23 cellular contexts compared by ENCODE assay signal in genomic region chr16:73885319-73885718, GRCh38.
DNase-seq lines count a peak whose midpoint lies in the region; ATAC-seq, FAIRE-seq and TF ChIP-seq lines count a peak whose summit lies in the region.
"Had no signal": no experiment of that assay in that cellular context is flagged by ENCODE, and none has a peak within 500 bp of the region (broad histone marks: within the 10 kb centered on the region; RNA-seq: fewer than 3 reads in every experiment).

No MANE protein-coding gene starts in this region.

- no peaks in the 10 kb centered on the region for H3K9me3 ChIP-seq in fibroblast of lung (ENCODE audit: control insufficient read depth, insufficient read depth, low read depth, low read length)
- no peaks in the 10 kb centered on the region for H3K9me3 ChIP-seq in tibial artery
- H3K9me3 ChIP-seq: BE2C; BLaER1 treated with 17β-estradiol and CSF1 and Interleukin-3, amounts not matched to agents 10 nM and 100 nM had no signal

- H3K4me3 ChIP-seq in fibroblast of lung (replicated peaks in 1 of 4; ENCODE audit: control extremely low read depth in 1 of 4, insufficient read depth in 1 of 4, low read depth in 3 of 4, low read length in 4 of 4) (no peak overlapping the region), tibial artery (peak overlapping the region in 1 of 2 donors; percentile 32)
- H3K4me3 ChIP-seq: A549; BLaER1 treated with 17β-estradiol and CSF1 and Interleukin-3, amounts not matched to agents 10 nM and 100 nM; GM23338 had no signal

- TF ChIP-seq POLR2A in GM12891 (IDR thresholded peaks at IDR 0.05; ENCODE audit: low read depth, low read length), result no peak

- H3K9ac ChIP-seq in fibroblast of lung (ENCODE audit: insufficient read depth, low read length), result no peak overlapping the region
- H3K9ac ChIP-seq: BLaER1 treated with 17β-estradiol and CSF1 and Interleukin-3, amounts not matched to agents 10 nM and 100 nM had no signal

- peaks cover 2% of the 10 kb centered on the region for H3K4me1 Mint-ChIP-seq in activated CD4-positive, alpha-beta T cell treated with anti-CD3 and anti-CD28 coated beads, Interleukin-2, amount 10 ng/mL, durations not matched to agents 7 days and 5 days
- H3K4me1 Mint-ChIP-seq: CD14-positive monocyte; CD8-positive, alpha-beta memory T cell had no signal

- intact Hi-C loops in tibial artery (cut with DNase I; ENCODE audit: low total_unique reads), result loop anchor here (10.0 kb wide), 1 partner anchor 1381 kb away; no protein-coding TSS in a partner anchor

- no peaks in the 10 kb centered on the region for H3K27me3 ChIP-seq in fibroblast of lung (ENCODE audit: control insufficient read depth, insufficient read depth, low read length)
- no peaks in the 10 kb centered on the region for H3K27me3 ChIP-seq in tibial artery
- H3K27me3 ChIP-seq: BE2C; BLaER1 treated with 17β-estradiol and CSF1 and Interleukin-3, amounts not matched to agents 10 nM and 100 nM had no signal

- peaks cover 14% of the 10 kb centered on the region for H3K27me3 Mint-ChIP-seq in activated CD4-positive, alpha-beta T cell treated with anti-CD3 and anti-CD28 coated beads, Interleukin-2, amount 10 ng/mL, durations not matched to agents 7 days and 5 days

- no peaks in the 10 kb centered on the region for H3K9me3 Mint-ChIP-seq in activated CD4-positive, alpha-beta T cell treated with anti-CD3 and anti-CD28 coated beads, Interleukin-2, amount 10 ng/mL, durations not matched to agents 7 days and 5 days
- H3K9me3 Mint-ChIP-seq: CD4-positive, alpha-beta T cell; CD8-positive, alpha-beta memory T cell; GM23338; H9 had no signal

- CTCF ChIA-PET in activated CD4-positive, alpha-beta T cell treated with anti-CD3 and anti-CD28 coated beads, Interleukin-2, amount 10 ng/mL, durations not matched to agents 7 days and 5 days (lab: Charles Lee), result no interaction called here

- no peaks in the 10 kb centered on the region for H4K20me1 ChIP-seq in fibroblast of lung (ENCODE audit: control insufficient read depth, extremely low read depth, insufficient read depth, low read length)
- H4K20me1 ChIP-seq: BLaER1 treated with 17β-estradiol and CSF1 and Interleukin-3, amounts not matched to agents 10 nM and 100 nM had no signal

- H3K36me3 Mint-ChIP-seq in activated CD4-positive, alpha-beta T cell treated with anti-CD3 and anti-CD28 coated beads, Interleukin-2, amount 10 ng/mL, durations not matched to agents 7 days and 5 days (ENCODE audit: low read depth), result no peaks in the 10 kb centered on the region
- H3K36me3 Mint-ChIP-seq: CD14-positive monocyte; CD8-positive, alpha-beta memory T cell had no signal

- no peak for TF ChIP-seq CTCF in fibroblast of lung (conservative IDR thresholded peaks at IDR 0.05 in 1 of 2, IDR thresholded peaks at IDR 0.05 in 1 of 2; ENCODE audit: low read depth in 1 of 2, low read length in 2 of 2)
- TF ChIP-seq CTCF in tibial artery (IDR thresholded peaks at IDR 0.05), result no peak

- H3K79me2 ChIP-seq in fibroblast of lung (ENCODE audit: control insufficient read depth, insufficient read depth, low read length), result no peaks in the 10 kb centered on the region

- H3K4me1 ChIP-seq in fibroblast of lung (ENCODE audit: control insufficient read depth, extremely low read depth, insufficient read depth, low read length) (no peaks in the 10 kb centered on the region), tibial artery (no peaks in the 10 kb centered on the region)
- H3K4me1 ChIP-seq: A549 had no signal

- DNase-seq in GM12891 (ENCODE audit: insufficient read length, low spot score), result no peak
- DNase-seq in OCI-M1 (lab: John Stamatoyannopoulos, UW), result peak; percentile 11
- DNase-seq in fibroblast of lung (ENCODE audit: low read depth in 2 of 2), result no peak
- no peak for DNase-seq in tibial artery
- DNase-seq in activated CD4-positive, alpha-beta T cell treated with anti-CD3 and anti-CD28 coated beads, Interleukin-2, amount 10 ng/mL, durations not matched to agents 7 days and 5 days, result no peak
- no peak for DNase-seq in NCI-H446 (lab: John Stamatoyannopoulos, UW)
- DNase-seq: 8988T; ACHN; AML-193; BE2C; CD4-positive, alpha-beta T cell; CD8-positive, alpha-beta memory T cell; DND-41; H9 had no signal

- no peak overlapping the region for H3K4me3 Mint-ChIP-seq in activated CD4-positive, alpha-beta T cell treated with anti-CD3 and anti-CD28 coated beads, Interleukin-2, amount 10 ng/mL, durations not matched to agents 7 days and 5 days
- H3K4me3 Mint-ChIP-seq: CD14-positive monocyte; CD4-positive, alpha-beta T cell; CD8-positive, alpha-beta memory T cell; GM23338; H9 had no signal

- no peak overlapping the region for H3K27ac Mint-ChIP-seq in activated CD4-positive, alpha-beta T cell treated with anti-CD3 and anti-CD28 coated beads, Interleukin-2, amount 10 ng/mL, durations not matched to agents 7 days and 5 days
- H3K27ac Mint-ChIP-seq: CD14-positive monocyte; CD4-positive, alpha-beta T cell; CD8-positive, alpha-beta memory T cell; GM23338; H9 had no signal

- POLR2A ChIA-PET in activated CD4-positive, alpha-beta T cell treated with anti-CD3 and anti-CD28 coated beads, Interleukin-2, amount 10 ng/mL, durations not matched to agents 7 days and 5 days (lab: Charles Lee), result no interaction called here

- FAIRE-seq in GM12891 (lab: Jason Lieb, UNC), result no peak
- FAIRE-seq: A549, D721Med, G401.6, GM18507 had no signal

- H2AFZ ChIP-seq in fibroblast of lung (ENCODE audit: low read length), result no peak overlapping the region
- H2AFZ ChIP-seq: GM23338 had no signal

- H3K27ac ChIP-seq in fibroblast of lung (ENCODE audit: insufficient read depth, low read length) (no peak overlapping the region), tibial artery (peak overlapping the region; percentile 29 to 70)
- H3K27ac ChIP-seq: A549; BLaER1 treated with 17β-estradiol and CSF1 and Interleukin-3, amounts not matched to agents 10 nM and 100 nM had no signal

- peak overlapping the region; percentile 23 for H3K4me2 ChIP-seq in fibroblast of lung (ENCODE audit: extremely low read depth, insufficient read depth, low read length)
- H3K4me2 ChIP-seq: A549, GM23338 had no signal

- H3K36me3 ChIP-seq in fibroblast of lung (ENCODE audit: control insufficient read depth, insufficient read depth, low read length) (no peaks in the 10 kb centered on the region), tibial artery (no peaks in the 10 kb centered on the region)
- H3K36me3 ChIP-seq: BE2C; BLaER1 treated with 17β-estradiol and CSF1 and Interleukin-3, amounts not matched to agents 10 nM and 100 nM had no signal

- no peak for ATAC-seq in HG03571 (IDR thresholded peaks at IDR 0.05; ENCODE audit: unreplicated experiment)
- ATAC-seq: A549, GM23338, HCT116 had no signal

TF ChIP-seq in GM12891, 5 proteins besides CTCF, POLR2A, EP300 and RAD21:
- TF ChIP-seq PAX5 (IDR thresholded peaks at IDR 0.05; ENCODE audit: insufficient read depth, low read length, severe bottlenecking) (no peak), SPI1 (IDR thresholded peaks at IDR 0.05; ENCODE audit: low read depth, low read length) (peak; percentile 88)
